ENCODE assay signal across 8 cellular contexts in the genomic region with DNA sequence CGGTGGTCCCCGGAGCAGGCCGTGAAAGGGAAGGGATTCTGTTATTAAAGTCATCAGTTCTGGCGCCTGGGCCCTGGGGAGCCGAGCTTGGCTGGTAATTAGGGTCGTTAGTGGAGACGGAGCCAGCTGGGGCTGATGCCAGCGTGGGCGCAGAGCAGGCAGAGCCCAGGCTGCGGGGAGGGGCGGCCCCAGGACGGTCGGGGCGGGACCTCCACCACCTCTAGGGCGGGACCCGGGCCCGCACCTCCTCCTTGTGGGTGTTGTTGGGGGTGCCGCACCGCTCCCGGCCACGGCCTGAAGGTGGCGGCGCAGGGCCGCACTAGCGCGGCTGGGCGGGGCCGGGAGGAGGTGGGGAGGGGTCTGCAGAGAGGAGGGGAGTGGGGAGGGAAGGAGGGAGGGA.
DNase-seq lines count a peak whose midpoint lies in the region; ATAC-seq and TF ChIP-seq lines count a peak whose summit lies in the region.

No MANE protein-coding gene starts in this region.

- no peaks in the 10 kb centered on the region for H3K79me2 ChIP-seq in DND-41 (ENCODE audit: insufficient read depth, low read length)

- no peaks in the 10 kb centered on the region for H4K20me1 ChIP-seq in DND-41 (ENCODE audit: insufficient read depth, low read length)

- H3K4me1 ChIP-seq in DND-41 (ENCODE audit: insufficient read depth, low read length) (no peaks in the 10 kb centered on the region), Panc1 (ENCODE audit: control insufficient read depth, insufficient read depth, low read length) (peaks cover 22% of the 10 kb centered on the region)

- H2AFZ ChIP-seq in DND-41 (ENCODE audit: low read depth, low read length), result no peak overlapping the region

- DNase-seq in DND-41, result no peak
- no peak for DNase-seq in Panc1 (ENCODE audit: low read depth, low spot score)
- DNase-seq in progenitor cell of endocrine pancreas (ENCODE audit: low spot score, unreplicated experiment), result peak; percentile 52
- DNase-seq in amniotic stem cell (lab: John Stamatoyannopoulos, UW), result no peak

- H3K36me3 Mint-ChIP-seq in progenitor cell of endocrine pancreas (ENCODE audit: insufficient read depth), result no peaks in the 10 kb centered on the region

- intact Hi-C loops in Panc1 (cut with micrococcal nuclease; ENCODE audit: unreplicated experiment), result loop anchor here (10.0 kb wide), 1 partner anchor 472 kb away; the partner anchor contains the start of genes MECR and PTPRU

- ATAC-seq in DND-41 (ENCODE audit: insufficient read depth, low read depth), result no peak
- ATAC-seq in HG02678 (IDR thresholded peaks at IDR 0.05; ENCODE audit: unreplicated experiment), result peak; percentile 46
- peak; percentile 83 for ATAC-seq in Panc1
- peak; percentile 70 for ATAC-seq in esophagus mucosa
- ATAC-seq in HG03342 (IDR thresholded peaks at IDR 0.05; ENCODE audit: unreplicated experiment), result no peak
- ATAC-seq in HG02884 (IDR thresholded peaks at IDR 0.05; ENCODE audit: unreplicated experiment), result no peak

- no peak overlapping the region for H3K4me3 Mint-ChIP-seq in progenitor cell of endocrine pancreas (ENCODE audit: low read depth)

- POLR2A ChIA-PET in Panc1 (lab: Charles Lee), result no interaction called here

- H3K9ac ChIP-seq in DND-41 (ENCODE audit: low read depth, low read length), result no peak overlapping the region

- BruUV-seq in Panc1 (replicated peaks; lab: Mats Ljungman, UMichigan), result no TSS peak

- H3K36me3 ChIP-seq in DND-41 (ENCODE audit: insufficient read depth, low read length), result no peaks in the 10 kb centered on the region
- no peaks in the 10 kb centered on the region for H3K36me3 ChIP-seq in Panc1 (ENCODE audit: control insufficient read depth, insufficient read depth, low read length)

- H3K4me3 ChIP-seq in DND-41 (ENCODE audit: low read depth in 1 of 2, low read length in 2 of 2) (no peak overlapping the region), Panc1 (ENCODE audit: low read depth in 2 of 2, low read length in 2 of 2) (peak overlapping the region; percentile 15 to 39; a peak in 3 of 4 replicates)

- H3K4me2 ChIP-seq in DND-41 (ENCODE audit: insufficient read depth, low read length), result no peak overlapping the region

- H3K9me3 ChIP-seq in DND-41 (ENCODE audit: insufficient read depth, low read length, severe bottlenecking) (no peaks in the 10 kb centered on the region), Panc1 (ENCODE audit: control insufficient read depth, insufficient read depth, low read depth, low read length) (no peaks in the 10 kb centered on the region)

- no peaks in the 10 kb centered on the region for H3K9me3 Mint-ChIP-seq in progenitor cell of endocrine pancreas (ENCODE audit: low read depth)

- in situ Hi-C loops in Panc1 (cut with HindIII; ENCODE audit: low pct_unique_long_range_greater_than_20kb, low sequenced_read_pairs), result no loop called here

- no peak overlapping the region for H3K27ac Mint-ChIP-seq in progenitor cell of endocrine pancreas

- peaks cover 5% of the 10 kb centered on the region for H3K4me1 Mint-ChIP-seq in progenitor cell of endocrine pancreas (ENCODE audit: low read depth)

- H3K27ac ChIP-seq in DND-41 (ENCODE audit: low read length), result no peak overlapping the region
- no peak overlapping the region for H3K27ac ChIP-seq in Panc1 (ENCODE audit: low read length)

- H3K27me3 ChIP-seq in DND-41 (ENCODE audit: insufficient read depth, low read length, poor library complexity), result no peaks in the 10 kb centered on the region
- no peaks in the 10 kb centered on the region for H3K27me3 ChIP-seq in Panc1 (ENCODE audit: control insufficient read depth, insufficient read depth, low read length)

- TF ChIP-seq CTCF in DND-41 (IDR thresholded peaks at IDR 0.05; ENCODE audit: borderline replicate concordance, extremely low read depth, low read length, poor library complexity, severe bottlenecking) (peak; percentile 28), Panc1 (IDR thresholded peaks at IDR 0.05) (peak; percentile 76), progenitor cell of endocrine pancreas (IDR thresholded peaks at IDR 0.05; ENCODE audit: unreplicated experiment) (peak; percentile 55)

- peaks cover 20% of the 10 kb centered on the region for H3K27me3 Mint-ChIP-seq in progenitor cell of endocrine pancreas

- CTCF ChIA-PET in Panc1 (lab: Charles Lee), result no interaction called here

Comparison
In these comparisons a context has a peak if more than half of its experiments do, and no peak if none do; other contexts are left out.
1. ATAC-seq: peak in HG02678 (single experiment), Panc1 (single experiment) and esophagus mucosa (single experiment); none in DND-41 (single experiment), HG03342 (single experiment) and HG02884 (single experiment).
2. H3K4me3 ChIP-seq: peak in Panc1 (2 of 2); none in DND-41 (0 of 2).
3. Peak in every context shown above with its lines, with median percentiles within 50 percentile points of each other: CTCF ChIP-seq.